Comparison of ENCODE assay signal across 12 cellular contexts in the genomic region with DNA sequence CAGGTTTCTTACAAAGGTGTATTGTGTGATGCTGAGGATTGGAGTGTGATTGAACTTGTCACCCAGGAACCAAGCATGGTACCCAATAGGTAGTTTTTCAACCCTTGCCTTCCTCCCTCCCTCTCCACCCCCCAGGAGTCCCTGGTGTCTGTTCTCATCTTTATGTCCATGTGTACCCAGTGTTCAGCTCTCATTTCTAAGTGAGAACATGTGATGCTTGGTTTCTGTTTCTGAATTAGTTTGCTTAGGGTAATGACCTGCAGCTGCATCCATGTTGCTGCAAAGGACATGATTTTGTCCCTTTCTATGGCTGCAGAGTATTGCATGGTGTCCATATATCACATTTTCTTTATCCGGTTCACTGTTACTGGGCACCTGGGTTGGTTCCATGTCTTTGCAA.
DNase-seq lines count a peak whose midpoint lies in the region; ATAC-seq and TF ChIP-seq lines count a peak whose summit lies in the region.
"Had no signal": no experiment of that assay in that cellular context is flagged by ENCODE, and none has a peak within 500 bp of the region (broad histone marks: within the 10 kb centered on the region; RNA-seq: fewer than 3 reads in every experiment).

No MANE protein-coding gene starts in this region.

- peaks cover 40% of the 10 kb centered on the region for H3K36me3 Mint-ChIP-seq in effector memory CD8-positive, alpha-beta T cell (ENCODE audit: insufficient read depth)

- DNase-seq in NCI-H146 (lab: John Stamatoyannopoulos, UW) (peak; percentile 53), left ventricle myocardium inferior (no peak)
- no peak for DNase-seq in effector memory CD8-positive, alpha-beta T cell
- no peak for DNase-seq in stimulated activated CD4-positive, alpha-beta T cell treated with anti-CD3 and anti-CD28 coated beads, Interleukin-15, amount 100 ng/mL, for 24 hours
- no peak for DNase-seq in stimulated activated CD4-positive, alpha-beta T cell treated with anti-CD3 and anti-CD28 coated beads, Interleukin-2, amount 100 ng/mL, for 48 hours

- H3K4me1 ChIP-seq in left ventricle myocardium inferior: peaks cover 21% of the 10 kb centered on the region

- no peak for TF ChIP-seq CTCF in left ventricle myocardium inferior (IDR thresholded peaks at IDR 0.05; ENCODE audit: borderline replicate concordance)

- H3K9me3 ChIP-seq in left ventricle myocardium inferior (replicated peaks): no peaks in the 10 kb centered on the region

- intact Hi-C loops in left ventricle myocardium inferior (cut with micrococcal nuclease): no loop called here

- H3K27me3 Mint-ChIP-seq in effector memory CD8-positive, alpha-beta T cell: no peaks in the 10 kb centered on the region
- H3K27me3 Mint-ChIP-seq: stimulated activated memory B cell treated with anti-CD40 and anti-IgM and Interleukin-4, amounts not matched to agents 10 μg/mL and 1 μg/mL and 100 μg/mL, for 72 hours had no signal

- peaks cover 3 to 10% of the 10 kb centered on the region in 2 donors for H3K4me1 Mint-ChIP-seq in effector memory CD8-positive, alpha-beta T cell (ENCODE audit: low read depth in 2 of 2)
- H3K4me1 Mint-ChIP-seq: stimulated activated memory B cell treated with anti-CD40 and anti-IgM and Interleukin-4, amounts not matched to agents 10 μg/mL and 1 μg/mL and 100 μg/mL, for 72 hours had no signal

- no peak for TF ChIP-seq POLR2A in GM18505 (IDR thresholded peaks at IDR 0.05; ENCODE audit: borderline replicate concordance, extremely low read depth, insufficient read depth, insufficient read length)

- ATAC-seq in GM18505 (IDR thresholded peaks at IDR 0.05; ENCODE audit: unreplicated experiment) (peak; percentile 80), GM19438 (IDR thresholded peaks at IDR 0.05; ENCODE audit: low read depth, unreplicated experiment) (peak; percentile 96), HG02970 (IDR thresholded peaks at IDR 0.05; ENCODE audit: low FRiP score, unreplicated experiment) (peak; percentile 54)
- ATAC-seq in effector memory CD8-positive, alpha-beta T cell (replicated peaks): no peak
- ATAC-seq: stimulated activated memory B cell treated with anti-CD40 and anti-IgM and Interleukin-4, amounts not matched to agents 10 μg/mL and 1 μg/mL and 100 μg/mL, for 72 hours had no signal

- no peak overlapping the region for H3K27ac Mint-ChIP-seq in effector memory CD8-positive, alpha-beta T cell
- H3K27ac Mint-ChIP-seq: stimulated activated memory B cell treated with anti-CD40 and anti-IgM and Interleukin-4, amounts not matched to agents 10 μg/mL and 1 μg/mL and 100 μg/mL, for 72 hours had no signal

- no peak overlapping the region for H3K4me3 ChIP-seq in left ventricle myocardium inferior
- H3K4me3 ChIP-seq: hepatocyte, skin epidermis had no signal

- no peak overlapping the region for H3K27ac ChIP-seq in left ventricle myocardium inferior (replicated peaks)
- H3K27ac ChIP-seq: hepatocyte had no signal

- no peaks in the 10 kb centered on the region for H3K27me3 ChIP-seq in left ventricle myocardium inferior (ENCODE audit: low read depth)
- H3K27me3 ChIP-seq: hepatocyte had no signal

- no peaks in the 10 kb centered on the region for H3K9me3 Mint-ChIP-seq in effector memory CD8-positive, alpha-beta T cell
- H3K9me3 Mint-ChIP-seq: CD14-positive monocyte; stimulated activated memory B cell treated with anti-CD40 and anti-IgM and Interleukin-4, amounts not matched to agents 10 μg/mL and 1 μg/mL and 100 μg/mL, for 72 hours had no signal

- peaks cover 67% of the 10 kb centered on the region for H3K36me3 ChIP-seq in left ventricle myocardium inferior

- no peak overlapping the region for H3K4me3 Mint-ChIP-seq in effector memory CD8-positive, alpha-beta T cell
- H3K4me3 Mint-ChIP-seq: CD14-positive monocyte; stimulated activated memory B cell treated with anti-CD40 and anti-IgM and Interleukin-4, amounts not matched to agents 10 μg/mL and 1 μg/mL and 100 μg/mL, for 72 hours had no signal
